1 cellular context compared by ENCODE assay signal in the genomic region with DNA sequence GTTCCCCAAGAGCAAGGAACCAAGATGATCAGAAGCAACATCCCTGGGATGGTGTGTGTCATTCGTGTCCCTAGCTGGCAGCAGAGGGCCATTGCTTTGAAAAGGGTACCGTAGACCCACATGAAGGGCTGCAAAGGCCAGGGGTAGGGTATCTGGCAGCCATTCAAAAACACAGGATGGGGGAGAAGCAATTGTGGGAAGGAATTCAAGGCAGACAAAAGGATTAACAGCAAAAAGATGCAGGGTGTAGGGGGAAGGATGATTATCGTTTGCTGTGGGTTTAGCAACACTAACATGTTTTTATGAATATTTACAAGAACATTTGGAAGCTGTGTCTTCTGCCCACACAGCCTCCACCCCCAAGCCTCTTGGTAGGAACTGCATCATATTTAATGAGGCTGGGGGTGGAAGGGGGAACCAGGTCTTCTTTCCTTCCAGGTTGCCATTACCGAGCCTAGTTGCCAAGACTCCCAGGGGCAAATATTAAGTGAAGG.
TF ChIP-seq lines count a peak whose summit lies in the region.

No MANE protein-coding gene starts in this region.

TF ChIP-seq in GM23338, 12 proteins besides CTCF, POLR2A, EP300 and RAD21 (continued from another document):
- TF ChIP-seq ZNF462 (CRISPR knock-in tag; IDR thresholded peaks at IDR 0.05) = no peak
- no peak for TF ChIP-seq ETS1 (IDR thresholded peaks at IDR 0.05)
- TF ChIP-seq ZNF114 (CRISPR knock-in tag; IDR thresholded peaks at IDR 0.05) = no peak
- no peak for TF ChIP-seq JUNB (IDR thresholded peaks at IDR 0.05; ENCODE audit: unreplicated experiment)
- no peak for TF ChIP-seq STAT1 (IDR thresholded peaks at IDR 0.05; ENCODE audit: unreplicated experiment)
